In genomic region chr6:111481836-111482235, GRCh38 we compare ENCODE assay signal across 8 cellular contexts. TPM values are rescaled to one million over a fixed set of nuclear protein-coding genes. Genes with fewer than 3 reads are reported as not detected.
DNase-seq lines count a peak whose midpoint lies in the region; ATAC-seq, FAIRE-seq and TF ChIP-seq lines count a peak whose summit lies in the region.

No MANE protein-coding gene starts in this region.

- FAIRE-seq in HepG2 (lab: Jason Lieb, UNC), result no peak

- DNase-seq in activated naive CD4-positive, alpha-beta T cell treated with anti-CD3 and anti-CD28 coated beads, Interleukin-2, amount 50 U/mL, for 16 hours, result no peak
- DNase-seq in astrocyte of the cerebellum (ENCODE audit: low read depth) (no peak), HepG2 (ENCODE audit: low spot score) (peak; percentile 23), tibial nerve (ENCODE audit: low spot score in 2 of 2) (no peak), NCI-H187 treated with DMSO at 0.1 percent for 48 hours (lab: John Stamatoyannopoulos, UW) (no peak), HK-2 (ENCODE audit: unreplicated experiment) (no peak)

- TF ChIP-seq POLR2A in HepG2 (IDR thresholded peaks at IDR 0.05; ENCODE audit: insufficient read depth in 1 of 2, low read depth in 2 of 2, low read length in 2 of 2) (no peak), tibial nerve (IDR thresholded peaks at IDR 0.05) (no peak)

- H3K79me2 ChIP-seq in HepG2 (ENCODE audit: insufficient read depth, low read length), result peaks cover 83% of the 10 kb centered on the region

- no peak for TF ChIP-seq CTCF in astrocyte of the cerebellum (IDR thresholded peaks at IDR 0.05; ENCODE audit: low read depth, low read length, missing control alignments)
- no peak for TF ChIP-seq CTCF in HepG2 (CRISPR knock-in tag; IDR thresholded peaks at IDR 0.05)
- TF ChIP-seq CTCF in tibial nerve (IDR thresholded peaks at IDR 0.05), result no peak

- 0 out of 2 replicates have a peak, but pooled peaks cover 3% of the 10 kb centered on the region for H3K9me3 ChIP-seq in HUES48 (ENCODE audit: control insufficient read depth, insufficient read depth, low read length)
- H3K9me3 ChIP-seq in HepG2 (ENCODE audit: low read length), result no peaks in the 10 kb centered on the region
- no peaks in the 10 kb centered on the region for H3K9me3 ChIP-seq in tibial nerve

- no TSS peak for BruUV-seq in HepG2 (replicated peaks; lab: Mats Ljungman, UMichigan)

- no peaks in the 10 kb centered on the region for H3K27me3 Mint-ChIP-seq in activated naive CD4-positive, alpha-beta T cell treated with anti-CD3 and anti-CD28 coated beads, Interleukin-2, amount 50 U/mL, for 24 hours

- H3K27ac Mint-ChIP-seq in activated naive CD4-positive, alpha-beta T cell treated with anti-CD3 and anti-CD28 coated beads, Interleukin-2, amount 50 U/mL, for 24 hours, result peak overlapping the region; percentile 94

- H4K20me1 ChIP-seq in HepG2 (ENCODE audit: insufficient read depth, low read length), result peaks cover 9% of the 10 kb centered on the region

- H2AFZ ChIP-seq in HepG2 (ENCODE audit: low read length), result no peak overlapping the region

- H3K4me1 ChIP-seq in HUES48 (ENCODE audit: control insufficient read depth, insufficient read depth, low read length) (peaks cover 38% of the 10 kb centered on the region), HepG2 (ENCODE audit: insufficient read depth, low read length) (peaks cover 57% of the 10 kb centered on the region), tibial nerve (peaks cover 0 to 61% (median 22%) of the 10 kb centered on the region in 4 donors)

- H3K27ac ChIP-seq in HUES48 (ENCODE audit: low read depth, low read length) (no peak overlapping the region), HepG2 (ENCODE audit: extremely low read length, insufficient read depth, low read length) (peak overlapping the region; percentile 98), tibial nerve (peak overlapping the region; percentile 97 to 100 (median 99))

- POLR2A ChIA-PET in HepG2 (lab: Yijun Ruan, JAX), result no interaction called here

- H3K4me2 ChIP-seq in HepG2 (ENCODE audit: low read depth, low read length), result peak overlapping the region; percentile 90

- H3K4me3 Mint-ChIP-seq in activated naive CD4-positive, alpha-beta T cell treated with anti-CD3 and anti-CD28 coated beads, Interleukin-2, amount 50 U/mL, for 24 hours, result peak overlapping the region; percentile 98

- CTCF ChIA-PET in HepG2 (lab: Yijun Ruan, JAX; ENCODE audit: low intra/inter-chr PET ratio, low total read pairs), result no interaction called here

- H3K4me3 ChIP-seq in HUES48 (ENCODE audit: low read depth, low read length) (peak overlapping the region; percentile 95), astrocyte of the cerebellum (ENCODE audit: low read depth, low read length) (peak overlapping the region; percentile 68), HepG2 (replicated peaks in 1 of 3; ENCODE audit: insufficient read depth in 1 of 3, low read depth in 2 of 3, low read length in 3 of 3) (peak overlapping the region; percentile 92 to 95 (median 94)), tibial nerve (peak overlapping the region; percentile 71 to 99 (median 89))

- H3K36me3 ChIP-seq in HUES48 (ENCODE audit: control insufficient read depth, insufficient read depth, low read length) (no peaks in the 10 kb centered on the region), HepG2 (replicated peaks in 1 of 2; ENCODE audit: control insufficient read depth in 1 of 2, insufficient read depth in 2 of 2, low read length in 2 of 2) (no peaks in the 10 kb centered on the region), tibial nerve (no peaks in the 10 kb centered on the region)

- intact Hi-C loops in HepG2 (cut with micrococcal nuclease; ENCODE audit: unreplicated experiment), result loop anchor here (5.0 kb wide), 2 partner anchors 110 to 130 kb away; no protein-coding TSS in a partner anchor

- peaks cover 59% of the 10 kb centered on the region for H3K4me1 Mint-ChIP-seq in activated naive CD4-positive, alpha-beta T cell treated with anti-CD3 and anti-CD28 coated beads, Interleukin-2, amount 50 U/mL, for 24 hours

- H3K9ac ChIP-seq in HUES48 (ENCODE audit: low read depth, low read length), result no peak overlapping the region; the same call in 1 of the 2 replicates
- H3K9ac ChIP-seq in HepG2 (ENCODE audit: insufficient read depth, low read depth, low read length), result peak overlapping the region; percentile 95

- no peaks in the 10 kb centered on the region for H3K9me3 Mint-ChIP-seq in activated naive CD4-positive, alpha-beta T cell treated with anti-CD3 and anti-CD28 coated beads, Interleukin-2, amount 50 U/mL, for 24 hours

- under 1% methylated on average over 9 of the region's 10 CpGs for WGBS in HepG2 (ENCODE audit: low lambda C conversion rate)
- 16 to 19% methylated on average over 8 of the region's 10 CpGs for WGBS in tibial nerve, 2 donors

- in situ Hi-C loops in astrocyte of the cerebellum (cut with HindIII; ENCODE audit: low sequenced_read_pairs) (no loop called here), HepG2 (cut with HindIII; ENCODE audit: extremely low pct_ligation_motif_present, low pct_unique_long_range_greater_than_20kb) (no loop called here)

- no peak for TF ChIP-seq RAD21 in HepG2 (CRISPR knock-in tag; IDR thresholded peaks at IDR 0.05)

- TF ChIP-seq EP300 in HepG2 (IDR thresholded peaks at IDR 0.05; ENCODE audit: low read depth in 2 of 2, low read length in 2 of 2) (no peak), HepG2 (CRISPR knock-in tag; IDR thresholded peaks at IDR 0.05; ENCODE audit: borderline replicate concordance) (no peak), tibial nerve (IDR thresholded peaks at IDR 0.05) (no peak)

- ATAC-seq in HepG2, result peak; percentile 11

- peaks cover 55% of the 10 kb centered on the region for H3K27me3 ChIP-seq in HUES48 (ENCODE audit: control insufficient read depth, insufficient read depth, low read length)
- H3K27me3 ChIP-seq in HepG2 (ENCODE audit: control insufficient read depth in 1 of 2, insufficient read depth in 2 of 2, low read length in 2 of 2), result peaks cover 0 to 3% of the 10 kb centered on the region in 2 experiments; a peak in 1 of 5 replicates
- H3K27me3 ChIP-seq in tibial nerve, result no peaks in the 10 kb centered on the region

- no peaks in the 10 kb centered on the region for H3K36me3 Mint-ChIP-seq in activated naive CD4-positive, alpha-beta T cell treated with anti-CD3 and anti-CD28 coated beads, Interleukin-2, amount 50 U/mL, for 24 hours

TF ChIP-seq in HepG2, 621 proteins besides CTCF, POLR2A, EP300 and RAD21 (continues in another document):
- TF ChIP-seq ZMYM3 (CRISPR knock-in tag; IDR thresholded peaks at IDR 0.05), result 0 out of 2 replicates have a peak, but pooled peaks have one; percentile 33
- no peak for TF ChIP-seq IKZF1 (IDR thresholded peaks at IDR 0.05)
- no peak for TF ChIP-seq ZNF10 (CRISPR knock-in tag; IDR thresholded peaks at IDR 0.05; ENCODE audit: borderline replicate concordance, low read depth)
- TF ChIP-seq SOX13 (IDR thresholded peaks at IDR 0.05), result no peak
- TF ChIP-seq SOX13 (CRISPR knock-in tag; conservative IDR thresholded peaks at IDR 0.05 in 1 of 2, IDR thresholded peaks at IDR 0.05 in 1 of 2), result no peak
- TF ChIP-seq ETV5 (CRISPR knock-in tag; IDR thresholded peaks at IDR 0.05; ENCODE audit: borderline replicate concordance), result peak; percentile 38; the same call in 1 of the 2 replicates
- no peak for TF ChIP-seq MTA3 (CRISPR knock-in tag; IDR thresholded peaks at IDR 0.05)
- TF ChIP-seq NFYB (CRISPR knock-in tag; IDR thresholded peaks at IDR 0.05), result no peak
- no peak for TF ChIP-seq SRSF9 (IDR thresholded peaks at IDR 0.05; ENCODE audit: borderline replicate concordance, insufficient read depth, low read depth, low read length, poor library complexity, severe bottlenecking)
- no peak for TF ChIP-seq U2AF2 (IDR thresholded peaks at IDR 0.05; ENCODE audit: low read depth, low read length)
- no peak for TF ChIP-seq NR3C1 (CRISPR knock-in tag; IDR thresholded peaks at IDR 0.05)
- no peak for TF ChIP-seq TP53 (CRISPR knock-in tag; conservative IDR thresholded peaks at IDR 0.05)
- TF ChIP-seq ZNF7 (CRISPR knock-in tag; IDR thresholded peaks at IDR 0.05), result no peak
- no peak for TF ChIP-seq ZNF747 (CRISPR knock-in tag; IDR thresholded peaks at IDR 0.05; ENCODE audit: borderline replicate concordance)

RNA-seq across cellular contexts. Expression of gene REV3L, which starts 1.2 kb away (rescaled TPM):
- 31.3 and 48.0 TPM in 2 replicates for total RNA-seq in HepG2 (2016; rRNA removed; fragmentation: Illumina TruSeq; extraction: Trizol)
- total RNA-seq in HepG2 (2016; cell fraction: cytosol; rRNA removed; fragmentation: Illumina TruSeq; extraction: Trizol; ENCODE audit: low read depth), result 90.3 and 96.9 TPM in 2 replicates
- 31.5 and 50.9 TPM in 2 replicates for total RNA-seq in HepG2 (2016; cell fraction: insoluble cytoplasmic fraction; rRNA removed; fragmentation: Illumina TruSeq; extraction: Trizol)
- 39.0 and 57.5 TPM in 2 replicates for total RNA-seq in HepG2 (2016; cell fraction: membrane; rRNA removed; fragmentation: Illumina TruSeq; extraction: Trizol)
- total RNA-seq in HepG2 (2016; cell fraction: nucleus; rRNA removed; fragmentation: Illumina TruSeq; extraction: Trizol), result 75.6 and 80.9 TPM in 2 replicates
- polyA plus RNA-seq in HepG2 (2011; rRNA removed), result 11.3 and 12.8 TPM in 2 replicates
- polyA plus RNA-seq in HepG2 (2011; cell fraction: cytosol; rRNA removed), result 5.3 and 8.5 TPM in 2 replicates
- 7.9 and 9.3 TPM in 2 replicates for polyA plus RNA-seq in HepG2 (2011; cell fraction: nucleus; rRNA removed)
- polyA plus RNA-seq in HepG2 (2012), result 10.5 and 11.7 TPM in 2 replicates
- 2.4 and 2.7 TPM in 2 replicates for polyA plus RNA-seq in HepG2 (2016; cell fraction: cytosol; fragmentation: Illumina TruSeq; extraction: Trizol; ENCODE audit: low read depth)
- polyA plus RNA-seq in HepG2 (2016; cell fraction: insoluble cytoplasmic fraction; fragmentation: Illumina TruSeq; extraction: Trizol; ENCODE audit: low read depth), result 34.0 and 36.3 TPM in 2 replicates
- polyA plus RNA-seq in HepG2 (2016; cell fraction: membrane; fragmentation: Illumina TruSeq; extraction: Trizol; ENCODE audit: low read depth), result 4.3 and 5.6 TPM in 2 replicates
- polyA plus RNA-seq in HepG2 (2016; cell fraction: nucleus; fragmentation: Illumina TruSeq; extraction: Trizol; ENCODE audit: insufficient read depth, low read depth), result 30.6 and 34.2 TPM in 2 replicates
- polyA minus RNA-seq in HepG2 (2011; rRNA and poly(A)+ RNA removed; ENCODE audit: low replicate concordance), result 12.1 and 22.3 TPM in 2 replicates
- 18.6 and 21.0 TPM in 2 replicates for polyA minus RNA-seq in HepG2 (2011; cell fraction: cytosol; rRNA and poly(A)+ RNA removed)
- 90.9 and 94.9 TPM in 2 replicates for polyA minus RNA-seq in HepG2 (2011; cell fraction: nucleus; rRNA and poly(A)+ RNA removed)
- 10 to 100 TPM; 26.7 to 45.9 (median 34.1) TPM for total RNA-seq in tibial nerve
